Comparison of ENCODE assay signal across 11 cellular contexts in the genomic region with DNA sequence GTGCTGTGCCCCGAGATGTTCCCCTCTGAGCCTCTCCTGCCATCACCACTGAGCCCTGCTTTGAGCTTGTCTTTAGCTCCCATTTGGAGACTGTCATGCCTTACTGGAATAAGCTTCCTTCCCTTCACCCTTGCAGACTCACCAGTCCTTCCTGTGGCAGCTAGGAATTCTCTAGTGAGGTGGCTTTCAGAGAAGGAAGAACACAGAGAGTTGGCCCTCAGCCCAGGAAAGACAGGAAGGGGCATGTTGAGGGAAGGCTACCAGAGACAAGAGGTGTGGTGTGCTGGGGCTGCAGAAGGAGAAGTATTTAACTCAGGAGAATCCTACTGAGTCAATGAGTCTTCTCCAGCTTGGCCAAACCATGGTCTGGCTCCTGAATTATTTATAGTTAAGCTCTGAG.
DNase-seq lines count a peak whose midpoint lies in the region; ATAC-seq, FAIRE-seq and TF ChIP-seq lines count a peak whose summit lies in the region.
"Had no signal": no experiment of that assay in that cellular context is flagged by ENCODE, and none has a peak within 500 bp of the region (broad histone marks: within the 10 kb centered on the region; RNA-seq: fewer than 3 reads in every experiment).

No MANE protein-coding gene starts in this region.

- no peaks in the 10 kb centered on the region for H3K9me3 Mint-ChIP-seq in nephron progenitor cell
- no peaks in the 10 kb centered on the region for H3K9me3 Mint-ChIP-seq in stimulated activated naive CD8-positive, alpha-beta T cell treated with anti-CD3 and anti-CD28 coated beads, Interleukin-15, amount 100 ng/mL, for 72 hours
- H3K9me3 Mint-ChIP-seq: central memory CD8-positive, alpha-beta T cell had no signal

- H3K27ac Mint-ChIP-seq in nephron progenitor cell, result peak overlapping the region; percentile 62
- peak overlapping the region in 1 of 2 donors; percentile 34 for H3K27ac Mint-ChIP-seq in stimulated activated naive CD8-positive, alpha-beta T cell treated with anti-CD3 and anti-CD28 coated beads, Interleukin-15, amount 100 ng/mL, for 72 hours

- no peak for TF ChIP-seq CTCF in breast epithelium (IDR thresholded peaks at IDR 0.05)
- TF ChIP-seq CTCF in nephron progenitor cell (IDR thresholded peaks at IDR 0.05), result no peak

- no peak overlapping the region for H3K4me3 ChIP-seq in breast epithelium

- H3K27me3 Mint-ChIP-seq in nephron progenitor cell (ENCODE audit: low read depth, poor library complexity), result peaks cover 7% of the 10 kb centered on the region
- no peaks in the 10 kb centered on the region for H3K27me3 Mint-ChIP-seq in stimulated activated naive CD8-positive, alpha-beta T cell treated with anti-CD3 and anti-CD28 coated beads, Interleukin-15, amount 100 ng/mL, for 72 hours
- H3K27me3 Mint-ChIP-seq: central memory CD8-positive, alpha-beta T cell had no signal

- H3K4me1 ChIP-seq in breast epithelium, result peaks cover 5 to 12% of the 10 kb centered on the region in 2 donors

- ATAC-seq in HG02798 (IDR thresholded peaks at IDR 0.05; ENCODE audit: poor library complexity, unreplicated experiment), result no peak
- no peak for ATAC-seq in stimulated activated naive CD8-positive, alpha-beta T cell treated with anti-CD3 and anti-CD28 coated beads, Interleukin-15, amount 100 ng/mL, for 72 hours

- peaks cover 30% of the 10 kb centered on the region for H3K4me1 Mint-ChIP-seq in nephron progenitor cell
- no peaks in the 10 kb centered on the region for H3K4me1 Mint-ChIP-seq in stimulated activated naive CD8-positive, alpha-beta T cell treated with anti-CD3 and anti-CD28 coated beads, Interleukin-15, amount 100 ng/mL, for 72 hours

- TF ChIP-seq POLR2A in breast epithelium (IDR thresholded peaks at IDR 0.05) (no peak), GM12892 (IDR thresholded peaks at IDR 0.05; ENCODE audit: low read depth, low read length) (no peak)

- DNase-seq in EL, result peak; percentile 89
- DNase-seq in NCI-H2029 (lab: John Stamatoyannopoulos, UW), result peak; percentile 36
- peak in 1 of 2 donors; percentile 83 for DNase-seq in breast epithelium (ENCODE audit: low spot score in 2 of 2)
- DNase-seq in nephron progenitor cell, result no peak
- DNase-seq in midbrain (lab: John Stamatoyannopoulos, UW), result no peak
- DNase-seq in GM12892 (ENCODE audit: insufficient read length), result no peak
- no peak for DNase-seq in stimulated activated naive CD8-positive, alpha-beta T cell treated with anti-CD3 and anti-CD28 coated beads, Interleukin-15, amount 100 ng/mL, for 72 hours
- DNase-seq: NCI-H187, nucleus accumbens had no signal

- intact Hi-C loops in breast epithelium (cut with DNase I; ENCODE audit: low total_unique reads), result no loop called here

- H3K36me3 Mint-ChIP-seq in nephron progenitor cell (ENCODE audit: low read depth), result peaks cover 50% of the 10 kb centered on the region

- FAIRE-seq in GM12892 (lab: Jason Lieb, UNC), result no peak

- H3K9me3 ChIP-seq in breast epithelium, result no peaks in the 10 kb centered on the region

- H3K27ac ChIP-seq in breast epithelium, result peak overlapping the region; percentile 3 to 66

- H3K4me3 Mint-ChIP-seq in nephron progenitor cell, result no peak overlapping the region
- no peak overlapping the region for H3K4me3 Mint-ChIP-seq in stimulated activated naive CD8-positive, alpha-beta T cell treated with anti-CD3 and anti-CD28 coated beads, Interleukin-15, amount 100 ng/mL, for 72 hours
- H3K4me3 Mint-ChIP-seq: central memory CD8-positive, alpha-beta T cell had no signal

- no peaks in the 10 kb centered on the region for H3K27me3 ChIP-seq in breast epithelium

- no peaks in the 10 kb centered on the region for H3K36me3 ChIP-seq in breast epithelium

Comparison
In these comparisons a context has a peak if more than half of its experiments do, and no peak if none do; other contexts are left out.
1. DNase-seq: peak in EL (single experiment) and NCI-H2029 (single experiment); none in nephron progenitor cell (single experiment), midbrain (single experiment), GM12892 (single experiment) and stimulated activated naive CD8-positive, alpha-beta T cell treated with anti-CD3 and anti-CD28 coated beads, Interleukin-15, amount 100 ng/mL, for 72 hours (0 of 2).